Comparison of ENCODE assay signal across 13 cellular contexts in genomic region chr17:8855477-8856204, GRCh38. TPM values are rescaled to one million over a fixed set of nuclear protein-coding genes. Genes with fewer than 3 reads are reported as not detected.
DNase-seq lines count a peak whose midpoint lies in the region; ATAC-seq and TF ChIP-seq lines count a peak whose summit lies in the region.
"Had no signal": no experiment of that assay in that cellular context is flagged by ENCODE, and none has a peak within 500 bp of the region (broad histone marks: within the 10 kb centered on the region; RNA-seq: fewer than 3 reads in every experiment).

No MANE protein-coding gene starts in this region.

- no peak overlapping the region for H3K4me3 ChIP-seq in left ventricle myocardium inferior
- H3K4me3 ChIP-seq: neural progenitor cell had no signal

- no peaks in the 10 kb centered on the region for H3K27me3 ChIP-seq in left ventricle myocardium inferior (ENCODE audit: low read depth)
- H3K27me3 ChIP-seq: neural progenitor cell had no signal

- H3K36me3 Mint-ChIP-seq in activated CD8-positive, alpha-beta T cell treated with anti-CD3 and anti-CD28 coated beads for 36 hours (ENCODE audit: low read depth): no peaks in the 10 kb centered on the region
- peaks cover 55% of the 10 kb centered on the region for H3K36me3 Mint-ChIP-seq in activated CD8-positive, alpha-beta T cell treated with anti-CD3 and anti-CD28 coated beads, Interleukin-2, amount 10 ng/mL, durations not matched to agents 7 days and 5 days (ENCODE audit: low read depth)
- H3K36me3 Mint-ChIP-seq in stimulated activated naive B cell treated with anti-CD40 and anti-IgM and Interleukin-4, amounts not matched to agents 10 μg/mL and 1 μg/mL and 100 μg/mL, for 72 hours: no peaks in the 10 kb centered on the region
- H3K36me3 Mint-ChIP-seq: activated naive CD8-positive, alpha-beta T cell; neural progenitor cell had no signal

- no peak for TF ChIP-seq CTCF in activated CD8-positive, alpha-beta T cell treated with anti-CD3 and anti-CD28 coated beads for 36 hours (IDR thresholded peaks at IDR 0.05)
- no peak for TF ChIP-seq CTCF in left ventricle myocardium inferior (IDR thresholded peaks at IDR 0.05; ENCODE audit: borderline replicate concordance)

- no peak overlapping the region for H3K27ac Mint-ChIP-seq in activated CD8-positive, alpha-beta T cell treated with anti-CD3 and anti-CD28 coated beads for 36 hours
- no peak overlapping the region for H3K27ac Mint-ChIP-seq in activated CD8-positive, alpha-beta T cell treated with anti-CD3 and anti-CD28 coated beads, Interleukin-2, amount 10 ng/mL, durations not matched to agents 7 days and 5 days
- H3K27ac Mint-ChIP-seq in stimulated activated naive B cell treated with anti-CD40 and anti-IgM and Interleukin-4, amounts not matched to agents 10 μg/mL and 1 μg/mL and 100 μg/mL, for 72 hours: peak overlapping the region; percentile 83
- H3K27ac Mint-ChIP-seq: activated naive CD8-positive, alpha-beta T cell; neural progenitor cell had no signal

- H3K9me3 ChIP-seq in left ventricle myocardium inferior (replicated peaks): no peaks in the 10 kb centered on the region

- CTCF ChIA-PET in activated CD8-positive, alpha-beta T cell treated with anti-CD3 and anti-CD28 coated beads for 36 hours (lab: Charles Lee): no interaction called here
- CTCF ChIA-PET in activated CD8-positive, alpha-beta T cell treated with anti-CD3 and anti-CD28 coated beads, Interleukin-2, amount 10 ng/mL, durations not matched to agents 7 days and 5 days (lab: Charles Lee): interaction anchor here (0.7 to 0.9 kb wide), 2 partner anchors 40 to 142 kb away, joined by 3 to 4 read pairs; no protein-coding TSS in a partner anchor

- peaks cover 42% of the 10 kb centered on the region for H3K4me1 Mint-ChIP-seq in activated CD8-positive, alpha-beta T cell treated with anti-CD3 and anti-CD28 coated beads for 36 hours (ENCODE audit: low read depth)
- H3K4me1 Mint-ChIP-seq in activated CD8-positive, alpha-beta T cell treated with anti-CD3 and anti-CD28 coated beads, Interleukin-2, amount 10 ng/mL, durations not matched to agents 7 days and 5 days (ENCODE audit: low read depth): peaks cover 56% of the 10 kb centered on the region
- H3K4me1 Mint-ChIP-seq in stimulated activated naive B cell treated with anti-CD40 and anti-IgM and Interleukin-4, amounts not matched to agents 10 μg/mL and 1 μg/mL and 100 μg/mL, for 72 hours: peaks cover 32 to 54% of the 10 kb centered on the region in 2 donors

- intact Hi-C loops in activated CD8-positive, alpha-beta T cell treated with anti-CD3 and anti-CD28 coated beads for 36 hours (cut with micrococcal nuclease): no loop called here
- intact Hi-C loops in left ventricle myocardium inferior (cut with micrococcal nuclease): no loop called here

- DNase-seq in activated CD8-positive, alpha-beta T cell treated with anti-CD3 and anti-CD28 coated beads for 36 hours: peak; percentile 57
- no peak for DNase-seq in activated CD8-positive, alpha-beta T cell treated with anti-CD3 and anti-CD28 coated beads, Interleukin-2, amount 10 ng/mL, durations not matched to agents 7 days and 5 days
- peak; percentile 62 for DNase-seq in stimulated activated naive B cell treated with anti-CD40 and anti-IgM and Interleukin-4, amounts not matched to agents 10 μg/mL and 1 μg/mL and 100 μg/mL, for 72 hours
- no peak for DNase-seq in GM19238 (ENCODE audit: insufficient read length, low spot score)
- DNase-seq in dedifferentiated amniotic fluid mesenchymal stem cell (ENCODE audit: extremely low spot score): no peak
- no peak for DNase-seq in left ventricle myocardium inferior
- DNase-seq: activated CD4-positive, alpha-beta T cell treated with anti-CD3 and anti-CD28 coated beads, Interleukin-2, amount 10 ng/mL, durations not matched to agents 7 days and 5 days; kidney; stimulated activated CD4-positive, alpha-beta T cell treated with anti-CD3 and anti-CD28 coated beads, Interleukin-15, amount 100 ng/mL, for 24 hours had no signal

- no peaks in the 10 kb centered on the region for H3K27me3 Mint-ChIP-seq in activated CD8-positive, alpha-beta T cell treated with anti-CD3 and anti-CD28 coated beads for 36 hours
- no peaks in the 10 kb centered on the region for H3K27me3 Mint-ChIP-seq in activated CD8-positive, alpha-beta T cell treated with anti-CD3 and anti-CD28 coated beads, Interleukin-2, amount 10 ng/mL, durations not matched to agents 7 days and 5 days (ENCODE audit: low read depth)
- H3K27me3 Mint-ChIP-seq in stimulated activated naive B cell treated with anti-CD40 and anti-IgM and Interleukin-4, amounts not matched to agents 10 μg/mL and 1 μg/mL and 100 μg/mL, for 72 hours: no peaks in the 10 kb centered on the region
- H3K27me3 Mint-ChIP-seq: activated CD4-positive, alpha-beta T cell treated with anti-CD3 and anti-CD28 coated beads, Interleukin-2, amount 10 ng/mL, durations not matched to agents 7 days and 5 days; activated naive CD8-positive, alpha-beta T cell had no signal

- no peaks in the 10 kb centered on the region for H3K9me3 Mint-ChIP-seq in activated CD8-positive, alpha-beta T cell treated with anti-CD3 and anti-CD28 coated beads for 36 hours
- H3K9me3 Mint-ChIP-seq in activated CD8-positive, alpha-beta T cell treated with anti-CD3 and anti-CD28 coated beads, Interleukin-2, amount 10 ng/mL, durations not matched to agents 7 days and 5 days (ENCODE audit: insufficient read depth): no peaks in the 10 kb centered on the region
- H3K9me3 Mint-ChIP-seq in stimulated activated naive B cell treated with anti-CD40 and anti-IgM and Interleukin-4, amounts not matched to agents 10 μg/mL and 1 μg/mL and 100 μg/mL, for 72 hours: no peaks in the 10 kb centered on the region
- H3K9me3 Mint-ChIP-seq: activated CD4-positive, alpha-beta T cell treated with anti-CD3 and anti-CD28 coated beads, Interleukin-2, amount 10 ng/mL, durations not matched to agents 7 days and 5 days; neural progenitor cell had no signal

- no peak overlapping the region for H3K27ac ChIP-seq in left ventricle myocardium inferior (replicated peaks)
- H3K27ac ChIP-seq: neural progenitor cell had no signal

- H3K4me3 Mint-ChIP-seq in activated CD8-positive, alpha-beta T cell treated with anti-CD3 and anti-CD28 coated beads for 36 hours: no peak overlapping the region
- no peak overlapping the region for H3K4me3 Mint-ChIP-seq in activated CD8-positive, alpha-beta T cell treated with anti-CD3 and anti-CD28 coated beads, Interleukin-2, amount 10 ng/mL, durations not matched to agents 7 days and 5 days
- peak overlapping the region in 1 of 2 donors; percentile 5 for H3K4me3 Mint-ChIP-seq in stimulated activated naive B cell treated with anti-CD40 and anti-IgM and Interleukin-4, amounts not matched to agents 10 μg/mL and 1 μg/mL and 100 μg/mL, for 72 hours
- H3K4me3 Mint-ChIP-seq: activated CD4-positive, alpha-beta T cell treated with anti-CD3 and anti-CD28 coated beads, Interleukin-2, amount 10 ng/mL, durations not matched to agents 7 days and 5 days; activated naive CD8-positive, alpha-beta T cell; neural progenitor cell had no signal

- ATAC-seq in activated CD8-positive, alpha-beta T cell treated with anti-CD3 and anti-CD28 coated beads for 36 hours: peak; percentile 14
- no peak for ATAC-seq in activated CD8-positive, alpha-beta T cell treated with anti-CD3 and anti-CD28 coated beads, Interleukin-2, amount 10 ng/mL, durations not matched to agents 7 days and 5 days
- ATAC-seq in GM21447 (IDR thresholded peaks at IDR 0.05; ENCODE audit: unreplicated experiment) (peak; percentile 32), HG03432 (IDR thresholded peaks at IDR 0.05; ENCODE audit: unreplicated experiment) (peak; percentile 47)
- ATAC-seq in stimulated activated naive B cell treated with anti-CD40 and anti-IgM and Interleukin-4, amounts not matched to agents 10 μg/mL and 1 μg/mL and 100 μg/mL, for 72 hours (replicated peaks): peak; percentile 33 to 37

- H3K36me3 ChIP-seq in left ventricle myocardium inferior: no peaks in the 10 kb centered on the region
- H3K36me3 ChIP-seq: neural progenitor cell had no signal

- H3K4me1 ChIP-seq in left ventricle myocardium inferior: peaks cover 30% of the 10 kb centered on the region

- POLR2A ChIA-PET in activated CD8-positive, alpha-beta T cell treated with anti-CD3 and anti-CD28 coated beads for 36 hours (lab: Charles Lee): no interaction called here
- POLR2A ChIA-PET in activated CD8-positive, alpha-beta T cell treated with anti-CD3 and anti-CD28 coated beads, Interleukin-2, amount 10 ng/mL, durations not matched to agents 7 days and 5 days (lab: Charles Lee): no interaction called here

RNA-seq across cellular contexts. Expression of gene PIK3R6, which starts 11.8 kb away (rescaled TPM):
- 1 to 10 TPM; 3.8 to 3.9 TPM for total RNA-seq in activated CD8-positive, alpha-beta T cell treated with anti-CD3 and anti-CD28 coated beads for 36 hours
- 10 to 100 TPM; 18.3 to 20.7 TPM for total RNA-seq in activated CD8-positive, alpha-beta T cell treated with anti-CD3 and anti-CD28 coated beads, Interleukin-2, amount 10 ng/mL, durations not matched to agents 7 days and 5 days
- total RNA-seq in left ventricle myocardium inferior: 1.2 TPM

RNA-seq across cellular contexts. Expression of gene MFSD6L, which starts 56.5 kb away (rescaled TPM):
- total RNA-seq in activated CD8-positive, alpha-beta T cell treated with anti-CD3 and anti-CD28 coated beads for 36 hours: under 1 TPM; 0.20 to 0.22 TPM
- 1 to 10 TPM; 1.4 to 1.5 TPM for total RNA-seq in activated CD8-positive, alpha-beta T cell treated with anti-CD3 and anti-CD28 coated beads, Interleukin-2, amount 10 ng/mL, durations not matched to agents 7 days and 5 days
- total RNA-seq in left ventricle myocardium inferior: not detected

Comparison
In these comparisons a context has a peak if more than half of its experiments do, and no peak if none do; other contexts are left out.
1. DNase-seq: peak in activated CD8-positive, alpha-beta T cell treated with anti-CD3 and anti-CD28 coated beads for 36 hours (single experiment) and stimulated activated naive B cell treated with anti-CD40 and anti-IgM and Interleukin-4, amounts not matched to agents 10 μg/mL and 1 μg/mL and 100 μg/mL, for 72 hours (single experiment); none in activated CD8-positive, alpha-beta T cell treated with anti-CD3 and anti-CD28 coated beads, Interleukin-2, amount 10 ng/mL, durations not matched to agents 7 days and 5 days (single experiment), GM19238 (single experiment), dedifferentiated amniotic fluid mesenchymal stem cell (single experiment) and left ventricle myocardium inferior (single experiment).